ENCODE assay signal across 15 cellular contexts in genomic region chr17:63816669-63817068, GRCh38.
"Had no signal": no experiment of that assay in that cellular context is flagged by ENCODE, and none has a peak within 500 bp of the region (broad histone marks: within the 10 kb centered on the region; RNA-seq: fewer than 3 reads in every experiment).

No MANE protein-coding gene starts in this region.

- H3K27ac ChIP-seq: foreskin keratinocyte, tibial nerve, uterus, WERI-Rb-1 had no signal

- H3K27me3 ChIP-seq: foreskin keratinocyte, tibial nerve, uterus had no signal

- H3K4me3 ChIP-seq: tibial nerve, uterus had no signal

- H3K9me3 ChIP-seq: tibial nerve, uterus had no signal

- DNase-seq: activated CD4-positive, alpha-beta memory T cell treated with anti-CD3 and anti-CD28 coated beads, Interleukin-2, amount 10 ng/mL, durations not matched to agents 7 days and 5 days; activated CD8-positive, alpha-beta memory T cell treated with anti-CD3 and anti-CD28 coated beads, Interleukin-2, amount 50 U/mL, for 48 hours; activated naive CD4-positive, alpha-beta T cell treated with Interleukin-2 at 50 U/mL for 16 hours; foreskin keratinocyte; glutamatergic neuron; kidney glomerular epithelial cell; nucleus accumbens; right cardiac atrium; small intestine; stimulated activated CD4-positive, alpha-beta T cell treated with anti-CD3 and anti-CD28 coated beads, Interleukin-4, amount 100 ng/mL, for 24 hours; stimulated activated naive CD4-positive, alpha-beta T cell; T-helper 17 cell; uterus; WERI-Rb-1 had no signal
